17 cellular contexts compared by ENCODE assay signal in genomic region chr2:176818653-176819052, GRCh38.
"Had no signal": no experiment of that assay in that cellular context is flagged by ENCODE, and none has a peak within 500 bp of the region (broad histone marks: within the 10 kb centered on the region; RNA-seq: fewer than 3 reads in every experiment).

No MANE protein-coding gene starts in this region.

- H3K27ac ChIP-seq: esophagus squamous epithelium, foreskin keratinocyte, pancreas, suprapubic skin, thyroid gland had no signal

- H3K4me2 ChIP-seq: smooth muscle cell had no signal

- H3K4me3 Mint-ChIP-seq: natural killer cell, type B pancreatic cell had no signal

- H3K27me3 ChIP-seq: foreskin keratinocyte, pancreas, thyroid gland had no signal

- ATAC-seq: foreskin keratinocyte, left colon, mucosa of descending colon, natural killer cell, right cardiac atrium had no signal

- H3K9me3 ChIP-seq: esophagus squamous epithelium, mucosa of descending colon, pancreas, suprapubic skin, thyroid gland had no signal

- H3K27ac Mint-ChIP-seq: natural killer cell, progenitor cell of endocrine pancreas, type B pancreatic cell had no signal

- H3K4me1 ChIP-seq: foreskin keratinocyte, suprapubic skin had no signal

- H3K36me3 Mint-ChIP-seq: natural killer cell, type B pancreatic cell had no signal

- H3K36me3 ChIP-seq: esophagus squamous epithelium, pancreas, suprapubic skin, thyroid gland had no signal

- DNase-seq: cortex of kidney; esophagus squamous epithelium; foreskin keratinocyte; left colon; mammary epithelial cell; mucosa of descending colon; natural killer cell; occipital lobe; pancreas; right cardiac atrium; stimulated activated CD4-positive, alpha-beta T cell treated with anti-CD3 and anti-CD28 coated beads, Interleukin-2, amount 100 ng/mL, for 48 hours; stimulated activated naive CD4-positive, alpha-beta T cell treated with Interleukin-2 at 50 U/mL for 16 hours; thyroid gland had no signal

- H3K9me3 Mint-ChIP-seq: natural killer cell, type B pancreatic cell had no signal

- H3K4me3 ChIP-seq: esophagus squamous epithelium, mucosa of descending colon, pancreas, smooth muscle cell, suprapubic skin, thyroid gland had no signal
